18 cellular contexts compared by ENCODE assay signal in genomic region chr16:4641306-4641687, GRCh38. TPM values are rescaled to one million over a fixed set of nuclear protein-coding genes. Genes with fewer than 3 reads are reported as not detected.
DNase-seq lines count a peak whose midpoint lies in the region; ATAC-seq and TF ChIP-seq lines count a peak whose summit lies in the region.
"Had no signal": no experiment of that assay in that cellular context is flagged by ENCODE, and none has a peak within 500 bp of the region (broad histone marks: within the 10 kb centered on the region; RNA-seq: fewer than 3 reads in every experiment).

No MANE protein-coding gene starts in this region.

- H3K4me3 Mint-ChIP-seq in activated T-cell treated with anti-CD3 and anti-CD28 coated beads, Interleukin-2, amount 50 U/mL, for 72 hours = no peak overlapping the region
- H3K4me3 Mint-ChIP-seq in T-helper 17 cell = no peak overlapping the region
- peak overlapping the region in 1 of 2 donors; percentile 8 for H3K4me3 Mint-ChIP-seq in stimulated activated naive CD8-positive, alpha-beta T cell treated with anti-CD3 and anti-CD28 coated beads, Interleukin-15, amount 100 ng/mL, for 72 hours
- no peak overlapping the region for H3K4me3 Mint-ChIP-seq in activated T-helper 2 cell treated with anti-CD3 and anti-CD28 coated beads, Interferon-gamma antibody, Interleukin-2, Interleukin-4, amounts not matched to agents 10 μg/mL and 5 μg/mL and 100 μg/mL, durations not matched to agents 14 hours and 24 hours and 36 hours (ENCODE audit: low read depth)
- H3K4me3 Mint-ChIP-seq: activated CD4-positive, alpha-beta T cell treated with anti-CD3 and anti-CD28 coated beads, Interleukin-2, amount 10 ng/mL, durations not matched to agents 24 days and 14 days had no signal

- no peaks in the 10 kb centered on the region for H3K27me3 Mint-ChIP-seq in activated T-cell treated with anti-CD3 and anti-CD28 coated beads, Interleukin-2, amount 50 U/mL, for 72 hours (ENCODE audit: low read depth)
- no peaks in the 10 kb centered on the region for H3K27me3 Mint-ChIP-seq in T-helper 17 cell
- no peaks in the 10 kb centered on the region for H3K27me3 Mint-ChIP-seq in stimulated activated naive CD8-positive, alpha-beta T cell treated with anti-CD3 and anti-CD28 coated beads, Interleukin-15, amount 100 ng/mL, for 72 hours
- no peaks in the 10 kb centered on the region for H3K27me3 Mint-ChIP-seq in activated T-helper 2 cell treated with anti-CD3 and anti-CD28 coated beads, Interferon-gamma antibody, Interleukin-2, Interleukin-4, amounts not matched to agents 10 μg/mL and 5 μg/mL and 100 μg/mL, durations not matched to agents 14 hours and 24 hours and 36 hours (ENCODE audit: low read depth)
- H3K27me3 Mint-ChIP-seq: activated CD4-positive, alpha-beta T cell treated with anti-CD3 and anti-CD28 coated beads, Interleukin-2, amount 10 ng/mL, durations not matched to agents 24 days and 14 days had no signal

- H3K27me3 ChIP-seq in left lung = no peaks in the 10 kb centered on the region
- H3K27me3 ChIP-seq: SJSA1 had no signal

- no peak for TF ChIP-seq CTCF in left lung (IDR thresholded peaks at IDR 0.05)

- peak overlapping the region; percentile 62 for H3K27ac Mint-ChIP-seq in activated T-cell treated with anti-CD3 and anti-CD28 coated beads, Interleukin-2, amount 50 U/mL, for 72 hours
- peak overlapping the region; percentile 90 for H3K27ac Mint-ChIP-seq in T-helper 17 cell
- H3K27ac Mint-ChIP-seq in stimulated activated naive CD8-positive, alpha-beta T cell treated with anti-CD3 and anti-CD28 coated beads, Interleukin-15, amount 100 ng/mL, for 72 hours = peak overlapping the region in 1 of 2 donors; percentile 29
- H3K27ac Mint-ChIP-seq in activated T-helper 2 cell treated with anti-CD3 and anti-CD28 coated beads, Interferon-gamma antibody, Interleukin-2, Interleukin-4, amounts not matched to agents 10 μg/mL and 5 μg/mL and 100 μg/mL, durations not matched to agents 14 hours and 24 hours and 36 hours = no peak overlapping the region
- H3K27ac Mint-ChIP-seq: activated CD4-positive, alpha-beta T cell treated with anti-CD3 and anti-CD28 coated beads, Interleukin-2, amount 10 ng/mL, durations not matched to agents 24 days and 14 days had no signal

- H3K4me3 ChIP-seq in left lung = no peak overlapping the region
- H3K4me3 ChIP-seq: GM23248, SJSA1, skin epidermis had no signal

- DNase-seq in activated T-cell treated with anti-CD3 and anti-CD28 coated beads, Interleukin-2, amount 50 U/mL, for 72 hours = no peak
- DNase-seq in activated T-cell treated with anti-CD3 and anti-CD28 coated beads for 4 hours (no peak), T-helper 17 cell (no peak), left lung (no peak), HT-29 (ENCODE audit: low spot score) (no peak)
- no peak for DNase-seq in stimulated activated naive CD8-positive, alpha-beta T cell treated with anti-CD3 and anti-CD28 coated beads, Interleukin-15, amount 100 ng/mL, for 72 hours
- DNase-seq in activated T-helper 2 cell treated with anti-CD3 and anti-CD28 coated beads, Interferon-gamma antibody, Interleukin-2, Interleukin-4, amounts not matched to agents 10 μg/mL and 5 μg/mL and 100 μg/mL, durations not matched to agents 14 hours and 24 hours and 36 hours (ENCODE audit: low spot score) = no peak
- DNase-seq: activated CD4-positive, alpha-beta T cell treated with anti-CD3 and anti-CD28 coated beads, Interleukin-2, amount 10 ng/mL, durations not matched to agents 24 days and 14 days; activated gamma-delta T cell treated with Interleukin-2 at 50 U/mL for 16 hours; anterior cingulate cortex; NCI-H1417; NCI-H510A treated with DMSO at 0.1 percent for 48 hours; NK-92 treated with Interleukin-12 subunit alpha and Interleukin-12 subunit beta, amount 100 ng/mL, for 24 hours; occipital lobe had no signal

- H3K27ac ChIP-seq in left lung = peak overlapping the region; percentile 13 to 30
- H3K27ac ChIP-seq: GM23248, SJSA1 had no signal

- ATAC-seq in activated T-cell treated with anti-CD3 and anti-CD28 coated beads, Interleukin-2, amount 50 U/mL, for 72 hours (replicated peaks in 1 of 2) = no peak
- ATAC-seq in T-helper 17 cell (no peak), left lung (peak; percentile 79), HG02840 (IDR thresholded peaks at IDR 0.05; ENCODE audit: low FRiP score, unreplicated experiment) (no peak)
- peak; percentile 26 for ATAC-seq in stimulated activated naive CD8-positive, alpha-beta T cell treated with anti-CD3 and anti-CD28 coated beads, Interleukin-15, amount 100 ng/mL, for 72 hours

- H3K9me3 ChIP-seq in T-helper 17 cell (ENCODE audit: control insufficient read depth, low read length, poor library complexity, severe bottlenecking) = no peaks in the 10 kb centered on the region
- no peaks in the 10 kb centered on the region for H3K9me3 ChIP-seq in left lung
- H3K9me3 ChIP-seq: SJSA1 had no signal

- peaks cover 0 to 5% of the 10 kb centered on the region in 2 donors for H3K36me3 Mint-ChIP-seq in activated T-cell treated with anti-CD3 and anti-CD28 coated beads, Interleukin-2, amount 50 U/mL, for 72 hours (ENCODE audit: insufficient read depth in 2 of 2)
- no peaks in the 10 kb centered on the region for H3K36me3 Mint-ChIP-seq in T-helper 17 cell (ENCODE audit: low read depth)
- H3K36me3 Mint-ChIP-seq in activated T-helper 2 cell treated with anti-CD3 and anti-CD28 coated beads, Interferon-gamma antibody, Interleukin-2, Interleukin-4, amounts not matched to agents 10 μg/mL and 5 μg/mL and 100 μg/mL, durations not matched to agents 14 hours and 24 hours and 36 hours (ENCODE audit: low read depth) = peaks cover 16% of the 10 kb centered on the region

- H3K9me3 Mint-ChIP-seq in activated T-cell treated with anti-CD3 and anti-CD28 coated beads, Interleukin-2, amount 50 U/mL, for 72 hours = no peaks in the 10 kb centered on the region
- no peaks in the 10 kb centered on the region for H3K9me3 Mint-ChIP-seq in stimulated activated naive CD8-positive, alpha-beta T cell treated with anti-CD3 and anti-CD28 coated beads, Interleukin-15, amount 100 ng/mL, for 72 hours
- H3K9me3 Mint-ChIP-seq in activated T-helper 2 cell treated with anti-CD3 and anti-CD28 coated beads, Interferon-gamma antibody, Interleukin-2, Interleukin-4, amounts not matched to agents 10 μg/mL and 5 μg/mL and 100 μg/mL, durations not matched to agents 14 hours and 24 hours and 36 hours = no peaks in the 10 kb centered on the region
- H3K9me3 Mint-ChIP-seq: activated CD4-positive, alpha-beta T cell treated with anti-CD3 and anti-CD28 coated beads, Interleukin-2, amount 10 ng/mL, durations not matched to agents 24 days and 14 days had no signal

- intact Hi-C loops in left lung (cut with DNase I) = no loop called here
- intact Hi-C loops in activated T-helper 2 cell treated with anti-CD3 and anti-CD28 coated beads, Interferon-gamma antibody, Interleukin-2, Interleukin-4, amounts not matched to agents 10 μg/mL and 5 μg/mL and 100 μg/mL, durations not matched to agents 14 hours and 24 hours and 36 hours (cut with micrococcal nuclease) = no loop called here

- H3K36me3 ChIP-seq in left lung = peaks cover 0 to 18% of the 10 kb centered on the region in 2 donors

- H3K4me1 ChIP-seq in left lung = peaks cover 12 to 30% of the 10 kb centered on the region in 2 donors
- H3K4me1 ChIP-seq: SJSA1 had no signal

- peaks cover 34% of the 10 kb centered on the region for H3K4me1 Mint-ChIP-seq in activated T-cell treated with anti-CD3 and anti-CD28 coated beads, Interleukin-2, amount 50 U/mL, for 72 hours (ENCODE audit: low read depth)
- H3K4me1 Mint-ChIP-seq in T-helper 17 cell = peaks cover 19% of the 10 kb centered on the region
- peaks cover 54% of the 10 kb centered on the region for H3K4me1 Mint-ChIP-seq in stimulated activated naive CD8-positive, alpha-beta T cell treated with anti-CD3 and anti-CD28 coated beads, Interleukin-15, amount 100 ng/mL, for 72 hours
- peaks cover 15% of the 10 kb centered on the region for H3K4me1 Mint-ChIP-seq in activated T-helper 2 cell treated with anti-CD3 and anti-CD28 coated beads, Interferon-gamma antibody, Interleukin-2, Interleukin-4, amounts not matched to agents 10 μg/mL and 5 μg/mL and 100 μg/mL, durations not matched to agents 14 hours and 24 hours and 36 hours (ENCODE audit: low read depth)

RNA-seq across cellular contexts. Expression of gene MGRN1, which starts 16.7 kb away (rescaled TPM):
- total RNA-seq in activated T-cell treated with anti-CD3 and anti-CD28 coated beads, Interleukin-2, amount 50 U/mL, for 72 hours = 100 to 1,000 TPM; 107 to 116 TPM
- 10 to 100 TPM; 69.3 to 74.7 TPM for total RNA-seq in T-helper 17 cell
- 10 to 100 TPM; 81.6 to 98.1 TPM for total RNA-seq in left lung
- 27.4 and 31.3 TPM in 2 replicates for total RNA-seq in HT-29 (2014; rRNA removed; shearing (Covaris generic))
- 124 TPM in 2 replicates for total RNA-seq in activated T-helper 2 cell treated with anti-CD3 and anti-CD28 coated beads, Interferon-gamma antibody, Interleukin-2, Interleukin-4, amounts not matched to agents 10 μg/mL and 5 μg/mL and 100 μg/mL, durations not matched to agents 14 hours and 24 hours and 36 hours

RNA-seq across cellular contexts. Expression of gene UBALD1, which starts 26.6 kb away (rescaled TPM):
- 10 to 100 TPM; 17.2 to 18.4 TPM for total RNA-seq in activated T-cell treated with anti-CD3 and anti-CD28 coated beads, Interleukin-2, amount 50 U/mL, for 72 hours
- total RNA-seq in T-helper 17 cell (10 to 100 TPM; 25.8 to 26.6 TPM), left lung (10 to 100 TPM; 26.7 to 27.8 TPM)
- 58.0 and 83.0 TPM in 2 replicates for total RNA-seq in HT-29 (2014; rRNA removed; shearing (Covaris generic))
- total RNA-seq in activated T-helper 2 cell treated with anti-CD3 and anti-CD28 coated beads, Interferon-gamma antibody, Interleukin-2, Interleukin-4, amounts not matched to agents 10 μg/mL and 5 μg/mL and 100 μg/mL, durations not matched to agents 14 hours and 24 hours and 36 hours = 21.1 and 25.0 TPM in 2 replicates

RNA-seq across cellular contexts. Expression of gene NUDT16L1, which starts 52.1 kb away (rescaled TPM):
- total RNA-seq in activated T-cell treated with anti-CD3 and anti-CD28 coated beads, Interleukin-2, amount 50 U/mL, for 72 hours = 10 to 100 TPM; 22.8 to 28.0 TPM
- total RNA-seq in T-helper 17 cell (10 to 100 TPM; 44.7 to 49.6 TPM), left lung (10 to 100 TPM; 26.6 to 53.1 TPM)
- 81.9 and 82.4 TPM in 2 replicates for total RNA-seq in HT-29 (2014; rRNA removed; shearing (Covaris generic))
- total RNA-seq in activated T-helper 2 cell treated with anti-CD3 and anti-CD28 coated beads, Interferon-gamma antibody, Interleukin-2, Interleukin-4, amounts not matched to agents 10 μg/mL and 5 μg/mL and 100 μg/mL, durations not matched to agents 14 hours and 24 hours and 36 hours = 34.1 and 35.5 TPM in 2 replicates

Comparison
In these comparisons a context has a peak if more than half of its experiments do, and no peak if none do; other contexts are left out.
1. ATAC-seq: peak in left lung (single experiment) and stimulated activated naive CD8-positive, alpha-beta T cell treated with anti-CD3 and anti-CD28 coated beads, Interleukin-15, amount 100 ng/mL, for 72 hours (single experiment); none in activated T-cell treated with anti-CD3 and anti-CD28 coated beads, Interleukin-2, amount 50 U/mL, for 72 hours (0 of 2), T-helper 17 cell (single experiment) and HG02840 (single experiment).